In genomic region chr16:46620265-46621005, GRCh38 we compare ENCODE assay signal across 8 cellular contexts. TPM values are rescaled to one million over a fixed set of nuclear protein-coding genes. Genes with fewer than 3 reads are reported as not detected.
DNase-seq lines count a peak whose midpoint lies in the region; ATAC-seq and TF ChIP-seq lines count a peak whose summit lies in the region.

No MANE protein-coding gene starts in this region.

- peaks cover 35% of the 10 kb centered on the region for H3K36me3 Mint-ChIP-seq in activated CD4-positive, alpha-beta memory T cell treated with anti-CD3 and anti-CD28 coated beads, Interleukin-2, amount 10 ng/mL, durations not matched to agents 7 days and 5 days (ENCODE audit: low read depth)
- H3K36me3 Mint-ChIP-seq in immature natural killer cell = no peaks in the 10 kb centered on the region

- DNase-seq in left ventricle myocardium inferior = no peak
- DNase-seq in cardiac septum (ENCODE audit: low spot score) = no peak
- DNase-seq in activated CD4-positive, alpha-beta memory T cell treated with anti-CD3 and anti-CD28 coated beads, Interleukin-2, amount 10 ng/mL, durations not matched to agents 7 days and 5 days = peak; percentile 26
- DNase-seq in immature natural killer cell = no peak
- no peak for DNase-seq in thoracic aorta (ENCODE audit: low spot score)
- DNase-seq in T1000 (lab: John Stamatoyannopoulos, UW) = no peak
- DNase-seq in NCI-H345 (lab: John Stamatoyannopoulos, UW) = no peak

- no peak for ATAC-seq in thoracic aorta (ENCODE audit: insufficient number of reproducible peaks, low FRiP score, low read depth)

- H3K9me3 ChIP-seq in left ventricle myocardium inferior (replicated peaks) = no peaks in the 10 kb centered on the region
- H3K9me3 ChIP-seq in HUES6 (ENCODE audit: control insufficient read depth, insufficient read depth, low read depth, low read length) = no peaks in the 10 kb centered on the region
- H3K9me3 ChIP-seq in thoracic aorta = no peaks in the 10 kb centered on the region

- peak overlapping the region; percentile 73 for H3K4me3 ChIP-seq in left ventricle myocardium inferior
- peak overlapping the region; percentile 89 for H3K4me3 ChIP-seq in HUES6 (ENCODE audit: low read depth, low read length)
- peak overlapping the region; percentile 73 for H3K4me3 ChIP-seq in thoracic aorta

- no peak for TF ChIP-seq CTCF in left ventricle myocardium inferior (IDR thresholded peaks at IDR 0.05; ENCODE audit: borderline replicate concordance)
- TF ChIP-seq CTCF in thoracic aorta (IDR thresholded peaks at IDR 0.05) = no peak

- no peaks in the 10 kb centered on the region for H3K27me3 Mint-ChIP-seq in activated CD4-positive, alpha-beta memory T cell treated with anti-CD3 and anti-CD28 coated beads, Interleukin-2, amount 10 ng/mL, durations not matched to agents 7 days and 5 days
- peaks cover 0 to 8% (median 2%) of the 10 kb centered on the region in 3 donors for H3K27me3 Mint-ChIP-seq in immature natural killer cell (ENCODE audit: low read depth in 3 of 3)

- H3K27ac Mint-ChIP-seq in activated CD4-positive, alpha-beta memory T cell treated with anti-CD3 and anti-CD28 coated beads, Interleukin-2, amount 10 ng/mL, durations not matched to agents 7 days and 5 days = peak overlapping the region; percentile 91
- H3K27ac Mint-ChIP-seq in immature natural killer cell = peak overlapping the region in 4 of 6 donors; percentile 10 to 79 (median 42)

- intact Hi-C loops in left ventricle myocardium inferior (cut with micrococcal nuclease) (no loop called here), cardiac septum (cut with DNase I) (no loop called here)

- H3K4me1 ChIP-seq in left ventricle myocardium inferior (peaks cover 13% of the 10 kb centered on the region), HUES6 (ENCODE audit: control insufficient read depth, insufficient read depth, low read length) (no peaks in the 10 kb centered on the region), thoracic aorta (ENCODE audit: control insufficient read depth in 1 of 2, low read depth in 2 of 2) (peaks cover 0 to 8% of the 10 kb centered on the region in 2 donors)

- no peaks in the 10 kb centered on the region for H3K9me3 Mint-ChIP-seq in activated CD4-positive, alpha-beta memory T cell treated with anti-CD3 and anti-CD28 coated beads, Interleukin-2, amount 10 ng/mL, durations not matched to agents 7 days and 5 days
- H3K9me3 Mint-ChIP-seq in immature natural killer cell = no peaks in the 10 kb centered on the region

- peak overlapping the region; percentile 93 for H3K9ac ChIP-seq in HUES6 (ENCODE audit: low read length)

- CTCF ChIA-PET in activated CD4-positive, alpha-beta memory T cell treated with anti-CD3 and anti-CD28 coated beads, Interleukin-2, amount 10 ng/mL, durations not matched to agents 7 days and 5 days (lab: Charles Lee) = interaction anchor here (0.8 to 2.3 kb wide), 3 partner anchors 9 to 288 kb away, joined by 3 to 6 read pairs (median 6); no protein-coding TSS in a partner anchor

- H3K36me3 ChIP-seq in left ventricle myocardium inferior (no peaks in the 10 kb centered on the region), HUES6 (ENCODE audit: control insufficient read depth, insufficient read depth, low read length) (peaks cover 29% of the 10 kb centered on the region), thoracic aorta (no peaks in the 10 kb centered on the region)

- peak overlapping the region; percentile 93 for H3K4me3 Mint-ChIP-seq in activated CD4-positive, alpha-beta memory T cell treated with anti-CD3 and anti-CD28 coated beads, Interleukin-2, amount 10 ng/mL, durations not matched to agents 7 days and 5 days
- peak overlapping the region; percentile 89 to 94 (median 90) for H3K4me3 Mint-ChIP-seq in immature natural killer cell

- H3K27ac ChIP-seq in left ventricle myocardium inferior (replicated peaks) (no peak overlapping the region), HUES6 (ENCODE audit: low read depth, low read length) (peak overlapping the region; percentile 45; the same call in 1 of the 2 replicates), thoracic aorta (no peak overlapping the region)

- POLR2A ChIA-PET in activated CD4-positive, alpha-beta memory T cell treated with anti-CD3 and anti-CD28 coated beads, Interleukin-2, amount 10 ng/mL, durations not matched to agents 7 days and 5 days (lab: Charles Lee) = interaction anchor here (0.6 to 3.5 kb wide), 17 partner anchors 8 to 353 kb away, joined by 3 to 24 read pairs (median 5); partner anchors contain the start of genes C16orf87, DNAJA2 and ORC6

- peaks cover 38% of the 10 kb centered on the region for H3K4me1 Mint-ChIP-seq in activated CD4-positive, alpha-beta memory T cell treated with anti-CD3 and anti-CD28 coated beads, Interleukin-2, amount 10 ng/mL, durations not matched to agents 7 days and 5 days
- peaks cover 20 to 24% of the 10 kb centered on the region in 2 donors for H3K4me1 Mint-ChIP-seq in immature natural killer cell

- H3K27me3 ChIP-seq in left ventricle myocardium inferior (ENCODE audit: low read depth) (no peaks in the 10 kb centered on the region), HUES6 (ENCODE audit: control insufficient read depth, insufficient read depth, low read length) (no peaks in the 10 kb centered on the region), thoracic aorta (replicated peaks; ENCODE audit: insufficient read depth) (no peaks in the 10 kb centered on the region)

RNA-seq across cellular contexts. Expression of gene SHCBP1, which starts 0.7 kb away (rescaled TPM):
- total RNA-seq in left ventricle myocardium inferior (0.44 TPM), cardiac septum (0.54 TPM), thoracic aorta (under 1 TPM; 0.49 to 0.54 TPM)
- 10 to 100 TPM; 51.0 to 52.5 TPM for total RNA-seq in activated CD4-positive, alpha-beta memory T cell treated with anti-CD3 and anti-CD28 coated beads, Interleukin-2, amount 10 ng/mL, durations not matched to agents 7 days and 5 days
- polyA plus RNA-seq in immature natural killer cell = 1 to 10 TPM in 1 of 3 donors, under 1 TPM in 1, not detected in 1; 0.40 to 1.7 TPM

Comparison
In these comparisons a context has a peak if more than half of its experiments do, and no peak if none do; other contexts are left out.
1. RNA of gene SHCBP1, which starts 0.7 kb away (total RNA-seq): 51.0 to 52.5 TPM in activated CD4-positive, alpha-beta memory T cell treated with anti-CD3 and anti-CD28 coated beads, Interleukin-2, amount 10 ng/mL, durations not matched to agents 7 days and 5 days; 0.49 to 0.54 TPM in thoracic aorta, 0.54 TPM in cardiac septum (single experiment) and 0.44 TPM in left ventricle myocardium inferior (single experiment); every median in the first group is over 10 times any median in the second.
2. Peak in every context shown above with its lines, with median percentiles within 50 percentile points of each other: H3K4me3 ChIP-seq.